ENCODE assay signal across 2 cellular contexts in genomic region chr6:16706029-16706428, GRCh38.
TF ChIP-seq lines count a peak whose summit lies in the region.

No MANE protein-coding gene starts in this region.

TF ChIP-seq in SK-N-SH, 30 proteins besides CTCF, POLR2A, EP300 and RAD21 (continued from another document):
- TF ChIP-seq IRF3 (IDR thresholded peaks at IDR 0.05; ENCODE audit: low read depth, low read length) (no peak), TCF12 (IDR thresholded peaks at IDR 0.05) (no peak), FOSL2 (IDR thresholded peaks at IDR 0.05; ENCODE audit: borderline replicate concordance, low read depth) (no peak), MEF2A (IDR thresholded peaks at IDR 0.05; ENCODE audit: borderline replicate concordance, low read depth) (no peak), ZBTB33 (IDR thresholded peaks at IDR 0.05; ENCODE audit: borderline replicate concordance, low read depth) (no peak), SIN3A (IDR thresholded peaks at IDR 0.05; ENCODE audit: borderline replicate concordance, low read depth, low read length) (no peak), NFIC (IDR thresholded peaks at IDR 0.05; ENCODE audit: borderline replicate concordance) (no peak), NRF1 (IDR thresholded peaks at IDR 0.05; ENCODE audit: low read depth, low read length) (no peak)

TF ChIP-seq in SK-N-SH treated with all-trans-retinoic acid at 6 μM for 48 hours, 23 proteins besides CTCF, POLR2A, EP300 and RAD21 (continued from another document):
- TF ChIP-seq TSHZ2 (CRISPR knock-in tag; IDR thresholded peaks at IDR 0.05) (no peak), PATZ1 (CRISPR knock-in tag; IDR thresholded peaks at IDR 0.05; ENCODE audit: borderline replicate concordance) (no peak)
